In the genomic region with DNA sequence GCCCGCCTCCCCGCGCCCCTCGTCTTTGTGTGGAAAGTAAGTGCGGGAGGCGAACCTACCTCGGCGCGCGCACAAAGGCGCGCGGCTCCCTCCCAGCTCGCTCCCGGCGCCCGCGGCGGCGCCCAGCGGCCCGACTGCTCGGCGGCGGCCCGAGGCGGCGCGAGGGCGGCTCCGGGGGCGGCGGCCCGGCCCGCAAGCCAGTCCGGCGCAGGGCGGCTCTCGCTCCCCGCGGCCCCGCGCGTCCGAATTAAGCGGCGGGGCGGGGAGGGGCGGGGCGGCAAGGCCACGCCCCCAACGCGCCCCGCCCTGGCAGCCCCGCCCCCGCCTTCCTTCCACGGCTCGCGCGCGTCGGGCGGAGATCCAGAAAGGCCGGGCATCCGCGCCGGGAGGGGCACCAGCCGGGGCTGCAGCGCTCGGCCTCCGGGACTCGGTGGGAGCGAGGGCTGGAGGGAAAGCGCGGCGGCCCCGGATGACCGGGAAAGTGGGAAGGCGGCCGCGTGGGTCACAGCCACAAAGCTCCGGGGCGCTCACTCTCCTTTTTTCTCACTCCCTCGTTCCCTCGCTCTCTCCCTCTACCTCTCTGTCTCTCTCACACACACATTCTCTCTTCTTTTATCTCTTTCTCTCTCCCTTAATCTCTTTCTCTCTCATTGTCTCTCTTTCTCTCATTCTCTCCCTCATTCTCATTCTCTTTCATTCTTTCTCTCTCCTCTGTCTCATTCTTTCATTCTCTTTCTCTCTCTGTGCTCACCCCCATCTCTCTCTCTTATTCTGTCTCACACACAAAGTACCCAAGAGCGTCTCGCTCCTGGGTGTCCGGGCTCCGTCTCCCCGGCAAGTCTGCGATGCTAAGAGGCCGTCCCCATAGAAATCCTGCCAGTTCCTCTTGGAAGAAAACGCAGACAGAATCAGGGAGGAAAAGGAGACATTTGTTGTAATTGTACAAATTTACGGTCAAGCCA, we compare ENCODE assay signal across 7 cellular contexts.
DNase-seq lines count a peak whose midpoint lies in the region; ATAC-seq and TF ChIP-seq lines count a peak whose summit lies in the region.

No MANE protein-coding gene starts in this region.

- ATAC-seq in HG02610 (IDR thresholded peaks at IDR 0.05; ENCODE audit: unreplicated experiment): peak; percentile 34
- peak; percentile 94 for ATAC-seq in left colon

- H3K9ac ChIP-seq in colonic mucosa (ENCODE audit: low read depth in 2 of 2, low read length in 2 of 2): peak overlapping the region; percentile 72 to 88

- H3K27ac ChIP-seq in colonic mucosa: peak overlapping the region; percentile 35

- TF ChIP-seq CTCF in colonic mucosa (IDR thresholded peaks at IDR 0.05): no peak

- DNase-seq in NCI-H1694 treated with DMSO at 0.1 percent for 48 hours (lab: John Stamatoyannopoulos, UW) (peak; percentile 57), colonic mucosa (peak; percentile 85), left colon (peak; percentile 65 to 86)
- peak; percentile 55 to 57 for DNase-seq in activated CD4-positive, alpha-beta T cell treated with anti-CD3 and anti-CD28 coated beads for 24 hours (ENCODE audit: low read depth in 2 of 2)
- DNase-seq in stimulated activated CD4-positive, alpha-beta T cell treated with anti-CD3 and anti-CD28 coated beads, Interleukin-1b, Interleukin-23, amount 100 ng/mL, for 24 hours (ENCODE audit: low read depth in 4 of 4, low spot score in 1 of 4): peak in 3 of 4 experiments; percentile 50 to 64 (median 51)

- H3K4me3 ChIP-seq in colonic mucosa: peak overlapping the region; percentile 52

- no peaks in the 10 kb centered on the region for H3K4me1 ChIP-seq in colonic mucosa

- H3K27me3 ChIP-seq in colonic mucosa: no peaks in the 10 kb centered on the region

- intact Hi-C loops in colonic mucosa (cut with DNase I): no loop called here
- intact Hi-C loops in left colon (cut with DNase I, micrococcal nuclease): loop anchor here in 1 of 2 donors (5.0 kb wide), 1 partner anchor 63 kb away; no protein-coding TSS in a partner anchor

- TF ChIP-seq POLR2A in GM15510 (IDR thresholded peaks at IDR 0.05; ENCODE audit: borderline replicate concordance, extremely low read depth, insufficient read length): peak; percentile 94

- H3K36me3 ChIP-seq in colonic mucosa: no peaks in the 10 kb centered on the region

- no peaks in the 10 kb centered on the region for H3K9me3 ChIP-seq in colonic mucosa

Comparison
In these comparisons a context has a peak if more than half of its experiments do, and no peak if none do; other contexts are left out.
1. Peak in every context shown above with its lines: DNase-seq, ATAC-seq, H3K4me3 ChIP-seq and H3K27ac ChIP-seq.